Comparison of ENCODE assay signal across 9 cellular contexts in genomic region chr5:5504325-5504724, GRCh38.
"Had no signal": no experiment of that assay in that cellular context is flagged by ENCODE, and none has a peak within 500 bp of the region (broad histone marks: within the 10 kb centered on the region; RNA-seq: fewer than 3 reads in every experiment).

No MANE protein-coding gene starts in this region.

- H3K4me1 ChIP-seq: HAP-1 had no signal

- ATAC-seq: GM23338, HCT116 had no signal

- H3K36me3 ChIP-seq: HAP-1 had no signal

- H3K4me3 ChIP-seq: GM23248, GM23338, HAP-1 had no signal

- H3K9me3 ChIP-seq: HAP-1 had no signal

- DNase-seq: GM23248, GOT3, H7, H9, HCEC 1CT, HFFc6 had no signal

- H3K27ac ChIP-seq: GM23248 had no signal
